Comparison of ENCODE assay signal across 1 cellular context in the genomic region with DNA sequence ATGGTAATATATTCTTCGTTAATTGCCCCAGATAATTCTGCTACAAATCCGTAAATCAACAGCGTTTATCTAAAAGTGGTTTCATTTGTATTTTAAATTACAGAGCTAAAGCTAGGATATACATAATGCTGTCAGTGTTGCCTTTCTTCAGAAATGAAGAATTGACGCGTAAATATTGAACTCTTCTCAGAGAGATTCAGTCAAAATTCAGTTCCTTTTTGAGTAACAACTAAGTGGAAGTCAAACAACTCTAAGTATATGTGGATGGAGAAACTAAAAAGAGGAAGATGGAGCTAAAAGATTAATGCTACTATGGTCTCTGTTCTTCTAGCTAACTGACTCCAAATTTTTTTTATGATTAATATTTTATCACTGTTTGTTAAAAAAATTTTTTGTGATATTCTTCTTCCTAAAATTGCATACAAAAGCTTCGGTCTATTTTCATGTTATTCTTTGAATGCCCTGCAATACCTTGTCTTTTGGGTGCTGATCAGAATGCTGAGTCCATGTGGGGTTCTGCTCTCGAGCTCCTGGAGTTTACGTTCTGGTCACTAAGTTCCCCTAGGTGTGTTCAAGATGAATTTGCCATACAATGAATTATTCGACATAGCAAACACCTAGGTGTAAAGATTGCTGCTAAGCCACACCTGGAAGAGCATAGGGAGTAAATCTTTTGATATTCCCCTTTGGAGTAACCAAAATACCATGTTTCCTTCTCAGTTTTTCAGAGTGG.
TF ChIP-seq lines count a peak whose summit lies in the region.

No MANE protein-coding gene starts in this region.

TF ChIP-seq in IMR-90, 13 proteins besides CTCF, POLR2A, EP300 and RAD21 (continued from another document):
- TF ChIP-seq, protein P1, sequence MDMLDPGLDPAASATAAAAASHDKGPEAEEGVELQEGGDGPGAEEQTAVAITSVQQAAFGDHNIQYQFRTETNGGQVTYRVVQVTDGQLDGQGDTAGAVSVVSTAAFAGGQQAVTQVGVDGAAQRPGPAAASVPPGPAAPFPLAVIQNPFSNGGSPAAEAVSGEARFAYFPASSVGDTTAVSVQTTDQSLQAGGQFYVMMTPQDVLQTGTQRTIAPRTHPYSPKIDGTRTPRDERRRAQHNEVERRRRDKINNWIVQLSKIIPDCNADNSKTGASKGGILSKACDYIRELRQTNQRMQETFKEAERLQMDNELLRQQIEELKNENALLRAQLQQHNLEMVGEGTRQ (IDR thresholded peaks at IDR 0.05; ENCODE audit: low read depth, low read length), result no peak
- no peak for TF ChIP-seq SMC3 (IDR thresholded peaks at IDR 0.05; ENCODE audit: low read depth, low read length)
- no peak for TF ChIP-seq MXI1 (IDR thresholded peaks at IDR 0.05; ENCODE audit: borderline replicate concordance, low read depth, low read length)
- TF ChIP-seq RFX5 (IDR thresholded peaks at IDR 0.05; ENCODE audit: low read depth, low read length), result no peak
- no peak for TF ChIP-seq RCOR1 (IDR thresholded peaks at IDR 0.05; ENCODE audit: insufficient replicate concordance, low read length)
- TF ChIP-seq MAZ (IDR thresholded peaks at IDR 0.05; ENCODE audit: borderline replicate concordance, low read depth, low read length), result no peak
- TF ChIP-seq FOS (IDR thresholded peaks at IDR 0.05; ENCODE audit: low read depth, low read length), result no peak
